In genomic region chr17:596763-597644, GRCh38 we compare ENCODE assay signal across 10 cellular contexts.
DNase-seq lines count a peak whose midpoint lies in the region; ATAC-seq, FAIRE-seq and TF ChIP-seq lines count a peak whose summit lies in the region.
"Had no signal": no experiment of that assay in that cellular context is flagged by ENCODE, and none has a peak within 500 bp of the region (broad histone marks: within the 10 kb centered on the region; RNA-seq: fewer than 3 reads in every experiment).

No MANE protein-coding gene starts in this region.

- peak overlapping the region in 7 of 12 donors; percentile 8 to 65 (median 20) for H3K27ac ChIP-seq in heart left ventricle

- DNase-seq in heart left ventricle (no peak), Right ventricle myocardium superior (no peak), lung microvascular endothelial cell (ENCODE audit: low read depth in 2 of 2) (peak; percentile 10 to 53), urothelium cell line (ENCODE audit: low spot score) (peak; percentile 20), mucosa of descending colon (no peak), SHP77 (lab: John Stamatoyannopoulos, UW) (no peak)
- peak; percentile 22 for DNase-seq in activated naive CD8-positive, alpha-beta T cell treated with anti-CD3 and anti-CD28 coated beads, Interleukin-2, amount 50 U/mL, for 24 hours
- DNase-seq: SW 1271 had no signal

- H3K4me3 ChIP-seq in heart left ventricle, result no peak overlapping the region
- H3K4me3 ChIP-seq in mucosa of descending colon, result no peak overlapping the region

- ATAC-seq in heart left ventricle, result peak in 2 of 4 donors; percentile 24 to 58
- no peak for ATAC-seq in Right ventricle myocardium superior (ENCODE audit: poor library complexity)
- peak; percentile 65 for ATAC-seq in activated naive CD8-positive, alpha-beta T cell treated with anti-CD3 and anti-CD28 coated beads, Interleukin-2, amount 50 U/mL, for 24 hours
- no peak for ATAC-seq in mucosa of descending colon
- no peak for ATAC-seq in HG03039 (IDR thresholded peaks at IDR 0.05; ENCODE audit: unreplicated experiment)

- H3K36me3 Mint-ChIP-seq in activated naive CD8-positive, alpha-beta T cell treated with anti-CD3 and anti-CD28 coated beads, Interleukin-2, amount 50 U/mL, for 24 hours (ENCODE audit: low read depth), result peaks cover 8% of the 10 kb centered on the region

- H3K27me3 ChIP-seq in heart left ventricle, result no peaks in the 10 kb centered on the region

- H3K4me1 ChIP-seq in heart left ventricle (peaks cover 0 to 30% (median 12%) of the 10 kb centered on the region in 12 donors), mucosa of descending colon (ENCODE audit: low read depth) (no peaks in the 10 kb centered on the region)

- FAIRE-seq in urothelium cell line (lab: Jason Lieb, UNC), result no peak

- no peaks in the 10 kb centered on the region for H3K9me3 ChIP-seq in heart left ventricle
- H3K9me3 ChIP-seq in mucosa of descending colon, result no peaks in the 10 kb centered on the region

- peaks cover 6% of the 10 kb centered on the region for H3K4me1 Mint-ChIP-seq in activated naive CD8-positive, alpha-beta T cell treated with anti-CD3 and anti-CD28 coated beads, Interleukin-2, amount 50 U/mL, for 24 hours

- no peak for TF ChIP-seq POLR2A in heart left ventricle (IDR thresholded peaks at IDR 0.05)

- WGBS in heart left ventricle, 4 donors, result 64 to 78% (median 71%) methylated on average over 13 to 14 of the region's 14 CpGs

- H3K36me3 ChIP-seq in heart left ventricle (peaks cover 0 to 26% (median 15%) of the 10 kb centered on the region in 9 donors), mucosa of descending colon (ENCODE audit: low read depth) (no peaks in the 10 kb centered on the region)

- TF ChIP-seq CTCF in heart left ventricle (IDR thresholded peaks at IDR 0.05) (no peak), mucosa of descending colon (IDR thresholded peaks at IDR 0.05) (no peak)

- H3K9me3 Mint-ChIP-seq in activated naive CD8-positive, alpha-beta T cell treated with anti-CD3 and anti-CD28 coated beads, Interleukin-2, amount 50 U/mL, for 24 hours, result no peaks in the 10 kb centered on the region
- H3K9me3 Mint-ChIP-seq: dendritic cell treated with granulocyte-macrophage colony-stimulating factor and Interleukin-4, amounts not matched to agents 40 ng/mL and 50 ng/mL, for 4 days had no signal

- intact Hi-C loops in heart left ventricle (cut with DNase I), result no loop called here
- intact Hi-C loops in Right ventricle myocardium superior (cut with DNase I), result no loop called here
- intact Hi-C loops in mucosa of descending colon (cut with DNase I, micrococcal nuclease), result no loop called here

- H3K27ac Mint-ChIP-seq in activated naive CD8-positive, alpha-beta T cell treated with anti-CD3 and anti-CD28 coated beads, Interleukin-2, amount 50 U/mL, for 24 hours, result no peak overlapping the region
- H3K27ac Mint-ChIP-seq: dendritic cell treated with granulocyte-macrophage colony-stimulating factor and Interleukin-4, amounts not matched to agents 40 ng/mL and 50 ng/mL, for 4 days had no signal

- no peak overlapping the region for H3K4me3 Mint-ChIP-seq in activated naive CD8-positive, alpha-beta T cell treated with anti-CD3 and anti-CD28 coated beads, Interleukin-2, amount 50 U/mL, for 24 hours
- H3K4me3 Mint-ChIP-seq: dendritic cell treated with granulocyte-macrophage colony-stimulating factor and Interleukin-4, amounts not matched to agents 40 ng/mL and 50 ng/mL, for 4 days had no signal

- no peaks in the 10 kb centered on the region for H3K27me3 Mint-ChIP-seq in activated naive CD8-positive, alpha-beta T cell treated with anti-CD3 and anti-CD28 coated beads, Interleukin-2, amount 50 U/mL, for 24 hours
- H3K27me3 Mint-ChIP-seq: dendritic cell treated with granulocyte-macrophage colony-stimulating factor and Interleukin-4, amounts not matched to agents 40 ng/mL and 50 ng/mL, for 4 days had no signal

Comparison
In these comparisons a context has a peak if more than half of its experiments do, and no peak if none do; other contexts are left out.
1. DNase-seq: peak in activated naive CD8-positive, alpha-beta T cell treated with anti-CD3 and anti-CD28 coated beads, Interleukin-2, amount 50 U/mL, for 24 hours (single experiment), lung microvascular endothelial cell (2 of 2) and urothelium cell line (single experiment); none in heart left ventricle (0 of 5), Right ventricle myocardium superior (single experiment), mucosa of descending colon (0 of 3) and SHP77 (0 of 2).